ENCODE assay signal across 1 cellular context in the genomic region with DNA sequence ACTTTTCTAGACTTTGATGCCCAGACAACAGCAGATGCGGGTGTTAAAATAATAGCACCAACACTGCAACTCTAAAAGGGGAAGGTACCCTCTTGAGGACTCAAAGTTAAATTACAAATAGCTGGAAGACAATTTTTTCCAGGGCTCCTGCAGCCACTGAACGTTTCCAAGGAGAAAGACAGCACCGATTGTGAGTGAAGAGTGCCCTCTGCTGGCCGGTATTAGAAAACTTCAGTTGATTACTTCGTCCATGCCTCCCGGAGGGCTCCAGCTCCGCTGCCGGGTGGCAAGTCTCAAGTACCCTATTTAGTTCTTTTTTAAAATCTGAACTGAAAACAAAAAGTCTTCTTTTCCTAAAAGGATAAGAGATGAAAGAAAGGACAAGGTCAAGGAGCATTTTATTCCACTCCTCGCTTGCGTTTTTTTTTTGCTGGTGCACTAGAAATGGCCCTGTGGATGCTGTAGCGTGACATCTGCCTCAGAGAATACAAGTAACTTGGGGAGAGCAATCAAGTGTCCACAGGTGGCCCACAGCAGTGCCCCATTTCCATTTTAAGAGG.
TF ChIP-seq lines count a peak whose summit lies in the region.

No MANE protein-coding gene starts in this region.

TF ChIP-seq in HepG2, 621 proteins besides CTCF, POLR2A, EP300 and RAD21 (continued from another document):
- TF ChIP-seq, protein P1, sequence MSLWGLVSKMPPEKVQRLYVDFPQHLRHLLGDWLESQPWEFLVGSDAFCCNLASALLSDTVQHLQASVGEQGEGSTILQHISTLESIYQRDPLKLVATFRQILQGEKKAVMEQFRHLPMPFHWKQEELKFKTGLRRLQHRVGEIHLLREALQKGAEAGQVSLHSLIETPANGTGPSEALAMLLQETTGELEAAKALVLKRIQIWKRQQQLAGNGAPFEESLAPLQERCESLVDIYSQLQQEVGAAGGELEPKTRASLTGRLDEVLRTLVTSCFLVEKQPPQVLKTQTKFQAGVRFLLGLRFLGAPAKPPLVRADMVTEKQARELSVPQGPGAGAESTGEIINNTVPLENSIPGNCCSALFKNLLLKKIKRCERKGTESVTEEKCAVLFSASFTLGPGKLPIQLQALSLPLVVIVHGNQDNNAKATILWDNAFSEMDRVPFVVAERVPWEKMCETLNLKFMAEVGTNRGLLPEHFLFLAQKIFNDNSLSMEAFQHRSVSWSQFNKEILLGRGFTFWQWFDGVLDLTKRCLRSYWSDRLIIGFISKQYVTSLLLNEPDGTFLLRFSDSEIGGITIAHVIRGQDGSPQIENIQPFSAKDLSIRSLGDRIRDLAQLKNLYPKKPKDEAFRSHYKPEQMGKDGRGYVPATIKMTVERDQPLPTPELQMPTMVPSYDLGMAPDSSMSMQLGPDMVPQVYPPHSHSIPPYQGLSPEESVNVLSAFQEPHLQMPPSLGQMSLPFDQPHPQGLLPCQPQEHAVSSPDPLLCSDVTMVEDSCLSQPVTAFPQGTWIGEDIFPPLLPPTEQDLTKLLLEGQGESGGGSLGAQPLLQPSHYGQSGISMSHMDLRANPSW (CRISPR knock-in tag; IDR thresholded peaks at IDR 0.05; ENCODE audit: borderline replicate concordance), result no peak; the same call in 1 of the 2 replicates
- TF ChIP-seq YEATS2 (CRISPR knock-in tag; IDR thresholded peaks at IDR 0.05; ENCODE audit: borderline replicate concordance) (peak; percentile 34; the same call in 1 of the 2 replicates), GATAD2A (CRISPR knock-in tag; IDR thresholded peaks at IDR 0.05) (0 out of 2 replicates have a peak, but pooled peaks have one; percentile 21), KMT2A (CRISPR knock-in tag; IDR thresholded peaks at IDR 0.05) (no peak; the same call in 1 of the 2 replicates), STAG1 (CRISPR knock-in tag; IDR thresholded peaks at IDR 0.05) (peak; percentile 93), ZNF569 (CRISPR knock-in tag; IDR thresholded peaks at IDR 0.05; ENCODE audit: borderline replicate concordance) (0 out of 2 replicates have a peak, but pooled peaks have one; percentile 39), SMC3 (IDR thresholded peaks at IDR 0.05; ENCODE audit: low read length) (peak; percentile 95)
- TF ChIP-seq, protein P2, sequence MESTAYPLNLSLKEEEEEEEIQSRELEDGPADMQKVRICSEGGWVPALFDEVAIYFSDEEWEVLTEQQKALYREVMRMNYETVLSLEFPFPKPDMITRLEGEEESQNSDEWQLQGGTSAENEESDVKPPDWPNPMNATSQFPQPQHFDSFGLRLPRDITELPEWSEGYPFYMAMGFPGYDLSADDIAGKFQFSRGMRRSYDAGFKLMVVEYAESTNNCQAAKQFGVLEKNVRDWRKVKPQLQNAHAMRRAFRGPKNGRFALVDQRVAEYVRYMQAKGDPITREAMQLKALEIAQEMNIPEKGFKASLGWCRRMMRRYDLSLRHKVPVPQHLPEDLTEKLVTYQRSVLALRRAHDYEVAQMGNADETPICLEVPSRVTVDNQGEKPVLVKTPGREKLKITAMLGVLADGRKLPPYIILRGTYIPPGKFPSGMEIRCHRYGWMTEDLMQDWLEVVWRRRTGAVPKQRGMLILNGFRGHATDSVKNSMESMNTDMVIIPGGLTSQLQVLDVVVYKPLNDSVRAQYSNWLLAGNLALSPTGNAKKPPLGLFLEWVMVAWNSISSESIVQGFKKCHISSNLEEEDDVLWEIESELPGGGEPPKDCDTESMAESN (CRISPR knock-in tag; conservative IDR thresholded peaks at IDR 0.05), result 0 out of 2 replicates have a peak, but pooled peaks have one; percentile 22
